8 cellular contexts compared by ENCODE assay signal in the genomic region with DNA sequence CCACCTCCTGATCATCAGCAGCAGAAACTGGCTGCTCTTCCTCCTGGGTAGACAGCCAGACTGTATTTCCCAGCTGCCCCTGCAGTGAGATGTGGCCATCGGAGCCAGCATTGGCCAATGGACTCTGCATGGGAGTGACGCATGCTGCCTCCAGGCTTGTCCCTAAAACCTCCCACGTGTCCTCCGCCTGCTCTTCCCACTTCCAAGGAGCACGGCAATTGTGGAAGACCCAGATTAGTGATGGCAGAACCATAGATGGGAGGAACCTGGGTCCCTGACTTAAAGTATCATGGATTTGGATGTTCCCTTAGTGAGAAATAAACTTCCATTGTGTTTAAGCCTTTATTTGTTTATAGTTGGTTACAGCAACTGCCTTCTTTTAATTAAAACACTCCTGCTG. TPM values are rescaled to one million over a fixed set of nuclear protein-coding genes. Genes with fewer than 3 reads are reported as not detected.
A peak's percentile ranks its signal among the peaks of the same experiment; 100 is the strongest.
DNase-seq lines count a peak whose midpoint lies in the region; ATAC-seq, FAIRE-seq and TF ChIP-seq lines count a peak whose summit lies in the region.
"Not testable (repeated sequence)": the region's sequence is repeated elsewhere in the genome, so short reads cannot be mapped to it uniquely, and the experiment has no call there.

No MANE protein-coding gene starts in this region.

- H3K27me3 ChIP-seq in AG04450 (ENCODE audit: control insufficient read depth, insufficient read depth, low read length); IMR-90 (ENCODE audit: control insufficient read depth, insufficient read depth, low read length); K562 (ENCODE audit: control insufficient read depth in 2 of 2, insufficient read depth in 2 of 2, low read length in 2 of 2); dorsolateral prefrontal cortex; testis: not testable (repeated sequence)

- H4K8ac ChIP-seq in IMR-90 (ENCODE audit: low read depth in 2 of 2, low read length in 2 of 2): peak overlapping the region in 1 of 2 experiments; percentile 79; a peak in 3 of 4 replicates

- BruUV-seq in IMR-90 (replicated peaks; lab: Mats Ljungman, UMichigan); K562 (replicated peaks; lab: Mats Ljungman, UMichigan): not testable (repeated sequence)

- H3K9me1 ChIP-seq in IMR-90 (ENCODE audit: insufficient read depth, low read length); K562 (ENCODE audit: control insufficient read depth, insufficient read depth, low read length): not testable (repeated sequence)

- not testable (repeated sequence) for H2AFZ ChIP-seq in IMR-90 (replicated peaks; ENCODE audit: low read length, poor library complexity)
- peak overlapping the region; percentile 57; the same call in 1 of the 2 replicates for H2AFZ ChIP-seq in K562 (ENCODE audit: low read depth, low read length)

- not testable (repeated sequence) for TF ChIP-seq EP300 in K562 (IDR thresholded peaks at IDR 0.05; ENCODE audit: low read length)

- in situ Hi-C loops in IMR-90 (cut with MboI; ENCODE audit: low sequenced_read_pairs); K562 (cut with MboI): not testable (repeated sequence)

- not testable (repeated sequence) for H2BK15ac ChIP-seq in IMR-90 (ENCODE audit: low read depth, low read length)

- H3K9me3 ChIP-seq in AG04450 (ENCODE audit: control insufficient read depth, insufficient read depth, low read length); IMR-90 (ENCODE audit: control insufficient read depth, insufficient read depth, low read length); K562 (replicated peaks; ENCODE audit: control insufficient read depth, insufficient read depth, low read depth, low read length); testis: not testable (repeated sequence)

- POLR2A ChIA-PET in AG04450 (lab: Yijun Ruan, JAX); IMR-90 (lab: Charles Lee; ENCODE audit: unreplicated experiment); K562 (lab: Yijun Ruan, JAX): not testable (repeated sequence)

- H3K4me3 ChIP-seq in AG04450 (ENCODE audit: low read depth, low read length); IMR-90 (ENCODE audit: insufficient read depth, low read depth, low read length); K562; dorsolateral prefrontal cortex; lower leg skin (ENCODE audit: low read depth, poor library complexity, severe bottlenecking); testis: not testable (repeated sequence)

- WGBS in IMR-90 (ENCODE audit: extremely low coverage in 2 of 2, insufficient read length in 1 of 2), 2 experiments: no CpG with 5 or more reads among the region's 5 CpGs
- WGBS in K562 (ENCODE audit: insufficient coverage, low coverage, missing lambda C conversion rate): 8% methylated on average over 3 of the region's 5 CpGs
- WGBS in lower leg skin, 2 donors: 15 to 20% methylated on average over 3 to 5 of the region's 5 CpGs
- 14 to 41% methylated on average over 4 to 5 of the region's 5 CpGs for WGBS in testis, 2 donors

- dilution Hi-C loops in IMR-90 (cut with HindIII; ENCODE audit: low sequenced_read_pairs, unreplicated experiment): not testable (repeated sequence)

- peak overlapping the region; percentile 44 for H2BK5ac ChIP-seq in IMR-90 (ENCODE audit: low read depth, low read length, poor library complexity, severe bottlenecking)

- H4K91ac ChIP-seq in IMR-90 (ENCODE audit: insufficient read depth, low read depth, low read length): peak overlapping the region; percentile 34

- H3K18ac ChIP-seq in IMR-90 (ENCODE audit: low read depth, low read length): not testable (repeated sequence)

- not testable (repeated sequence) for H2AK9ac ChIP-seq in IMR-90 (replicated peaks; ENCODE audit: low read depth, low read length, poor library complexity)

- not testable (repeated sequence) for H3K23ac ChIP-seq in IMR-90 (ENCODE audit: low read depth, low read length)

- H3K79me1 ChIP-seq in IMR-90 (ENCODE audit: low read depth in 1 of 2, low read length in 2 of 2): not testable (repeated sequence)

- H3K27ac ChIP-seq in AG04450 (ENCODE audit: low read depth, low read length): peak overlapping the region; percentile 65
- H3K27ac ChIP-seq in IMR-90 (ENCODE audit: insufficient read depth, low read length): peak overlapping the region; percentile 20
- H3K27ac ChIP-seq in K562 (ENCODE audit: extremely low read depth, low read depth, low read length); dorsolateral prefrontal cortex; testis: not testable (repeated sequence)

- DNase-seq in AG04450 (ENCODE audit: low read depth, low spot score); IMR-90; K562 (ENCODE audit: extremely low read depth in 1 of 4, low spot score in 3 of 4): not testable (repeated sequence)
- DNase-seq in dorsolateral prefrontal cortex (peak in 6 of 10 donors; percentile 30 to 69 (median 60)), Right ventricle myocardium superior (peak; percentile 48), lower leg skin (ENCODE audit: low spot score in 2 of 2) (peak; percentile 60 to 87), posterior vena cava (ENCODE audit: low spot score) (peak; percentile 80), testis (peak; percentile 90)

- peak overlapping the region; percentile 81 for H2BK120ac ChIP-seq in IMR-90 (ENCODE audit: low read depth, low read length)

- CTCF ChIA-PET in AG04450 (lab: Charles Lee); IMR-90 (lab: Yijun Ruan, JAX); K562 (lab: Yijun Ruan, JAX; ENCODE audit: low intra/inter-chr PET ratio): not testable (repeated sequence)

- not testable (repeated sequence) for H3K9ac ChIP-seq in IMR-90 (ENCODE audit: low read depth, low read length); K562 (ENCODE audit: insufficient read depth in 1 of 2, low read depth in 2 of 2, low read length in 2 of 2)

- not testable (repeated sequence) for H4K5ac ChIP-seq in IMR-90 (ENCODE audit: low read depth, low read length)

- intact Hi-C loops in IMR-90 (cut with micrococcal nuclease); K562 (cut with micrococcal nuclease); dorsolateral prefrontal cortex (cut with DNase I); Right ventricle myocardium superior (cut with DNase I); lower leg skin (cut with DNase I; ENCODE audit: low total_unique reads); posterior vena cava (cut with DNase I); testis (cut with DNase I; ENCODE audit: low total_unique reads): not testable (repeated sequence)

- H3K36me3 ChIP-seq in IMR-90 (ENCODE audit: control insufficient read depth, insufficient read depth, low read length); K562 (ENCODE audit: control insufficient read depth, insufficient read depth, low read length); testis (ENCODE audit: low read depth, missing control alignments): not testable (repeated sequence)

- H3K79me2 ChIP-seq in K562 (ENCODE audit: control insufficient read depth, insufficient read depth, low read length): not testable (repeated sequence)

- not testable (repeated sequence) for H2AK5ac ChIP-seq in IMR-90 (ENCODE audit: low read depth, low read length)

- not testable (repeated sequence) for TF ChIP-seq POLR2A in IMR-90 (IDR thresholded peaks at IDR 0.05; ENCODE audit: low read depth, low read length); K562 (conservative IDR thresholded peaks at IDR 0.05); lower leg skin (IDR thresholded peaks at IDR 0.05); testis (IDR thresholded peaks at IDR 0.05)

- not testable (repeated sequence) for ATAC-seq in IMR-90 (ENCODE audit: low read depth); K562; Right ventricle myocardium superior (ENCODE audit: poor library complexity)

- H3K14ac ChIP-seq in IMR-90 (replicated peaks; ENCODE audit: low read depth, low read length): not testable (repeated sequence)

- H3K56ac ChIP-seq in IMR-90 (ENCODE audit: extremely low read depth, insufficient read depth, low read length): not testable (repeated sequence)

- not testable (repeated sequence) for FAIRE-seq in K562 (lab: Jason Lieb, UNC)

- not testable (repeated sequence) for TF ChIP-seq RAD21 in IMR-90 (IDR thresholded peaks at IDR 0.05; ENCODE audit: low read length); K562 (CRISPR knock-in tag; conservative IDR thresholded peaks at IDR 0.05 in 1 of 2, IDR thresholded peaks at IDR 0.05 in 1 of 2)

- H3K4ac ChIP-seq in IMR-90 (ENCODE audit: low read depth, low read length): peak overlapping the region; percentile 69

- H3K4me2 ChIP-seq in IMR-90 (ENCODE audit: low read depth, low read length); K562 (ENCODE audit: insufficient read depth, low read length): not testable (repeated sequence)

- not testable (repeated sequence) for H3K4me1 ChIP-seq in IMR-90 (ENCODE audit: control insufficient read depth, insufficient read depth, low read length); K562 (replicated peaks in 1 of 2; ENCODE audit: control insufficient read depth in 2 of 2, insufficient read depth in 2 of 2, low read length in 2 of 2); testis

- peak overlapping the region; percentile 63 for H2BK20ac ChIP-seq in IMR-90 (ENCODE audit: low read depth, low read length)

- TF ChIP-seq CTCF in AG04450 (IDR thresholded peaks at IDR 0.05; ENCODE audit: low read depth, low read length); IMR-90 (conservative IDR thresholded peaks at IDR 0.05; ENCODE audit: low read depth, low read length); K562 (IDR thresholded peaks at IDR 0.05 in 2 of 3, conservative IDR thresholded peaks at IDR 0.05 in 1 of 3; ENCODE audit: insufficient read depth in 2 of 3, low read depth in 1 of 3, low read length in 3 of 3); dorsolateral prefrontal cortex (IDR thresholded peaks at IDR 0.05 in 54 of 56, conservative IDR thresholded peaks at IDR 0.05 in 2 of 56; ENCODE audit: low read depth in 1 of 56, partially characterized antibody in 56 of 56); lower leg skin (IDR thresholded peaks at IDR 0.05); testis (IDR thresholded peaks at IDR 0.05): not testable (repeated sequence)

- H4K20me1 ChIP-seq in IMR-90 (ENCODE audit: insufficient read depth, low read length); K562 (replicated peaks; ENCODE audit: control insufficient read depth, insufficient read depth, low read length): not testable (repeated sequence)

RNA-seq across cellular contexts. Expression of a gene that starts 48.6 kb away (rescaled TPM):
- 13.0 and 13.1 TPM in 2 replicates for polyA plus RNA-seq in AG04450 (2011; rRNA removed)
- 13.9 and 15.7 TPM in 2 replicates for polyA minus RNA-seq in AG04450 (2011; rRNA and poly(A)+ RNA removed)
- total RNA-seq in IMR-90 (2012; rRNA removed): 2.8 and 3.9 TPM in 2 replicates
- 10.5 and 11.0 TPM in 2 replicates for polyA plus RNA-seq in IMR-90 (2012; rRNA removed)
- polyA plus RNA-seq in IMR-90 (2012; cell fraction: cytosol; rRNA removed): 10.4 and 12.1 TPM in 2 replicates
- polyA plus RNA-seq in IMR-90 (2012; cell fraction: nucleus; rRNA removed; ENCODE audit: low replicate concordance): 32.2 and 76.4 TPM in 2 replicates
- 27.6 and 50.6 TPM in 2 replicates for total RNA-seq in K562 (2011; cell fraction: chromatin; rRNA removed; ENCODE audit: low replicate concordance)
- total RNA-seq in K562 (2011; cell fraction: nucleolus; rRNA removed): 20.1 and 30.2 TPM in 2 replicates
- 34.0 and 48.6 TPM in 2 replicates for total RNA-seq in K562 (2011; cell fraction: nucleoplasm; rRNA removed)
- total RNA-seq in K562 (2014; rRNA removed): 2.2 and 3.5 TPM in 2 replicates
- total RNA-seq in K562 (2014; rRNA removed; fragmentation: Illumina TruSeq; extraction: Trizol): 2.1 and 3.2 TPM in 2 replicates
- 3.4 and 4.8 TPM in 2 replicates for total RNA-seq in K562 (2015; rRNA removed; fragmentation: Illumina TruSeq; extraction: Trizol)
- total RNA-seq in K562 (2021): 3.2 and 4.2 TPM in 2 replicates
- polyA plus RNA-seq in K562 (2011; rRNA removed): 5.3 and 5.8 TPM in 2 replicates
- 4.7 and 5.1 TPM in 2 replicates for polyA plus RNA-seq in K562 (2011; cell fraction: cytosol; rRNA removed)
- polyA plus RNA-seq in K562 (2011; cell fraction: nucleus; rRNA removed): 21.7 and 27.2 TPM in 2 replicates
- polyA plus RNA-seq in K562 (2012): 3.2 and 6.6 TPM in 2 replicates
- 2.8 and 4.7 TPM in 2 replicates for polyA plus RNA-seq in K562 (2014; fragmentation: Illumina TruSeq; extraction: Trizol)
- polyA plus RNA-seq in K562 (2014; fragmentation: Nextera tagmentation; extraction: Ambion mirVana): under 1 TPM; 0.27 to 0.34 TPM
- polyA plus RNA-seq in K562 (2014; rRNA removed): 3.0 and 5.1 TPM in 2 replicates
- 7.4 and 9.2 TPM in 2 replicates for polyA minus RNA-seq in K562 (2011; rRNA and poly(A)+ RNA removed)
- polyA minus RNA-seq in K562 (2011; cell fraction: cytosol; rRNA and poly(A)+ RNA removed): 1.3 TPM in 1 of 2 replicates, not detected in the other
- 10.0 and 11.8 TPM in 2 replicates for polyA minus RNA-seq in K562 (2011; cell fraction: nucleus; rRNA and poly(A)+ RNA removed)
- total RNA-seq in dorsolateral prefrontal cortex: 10 to 100 TPM; 37.9 to 81.7 (median 56.6) TPM
- 5.2 TPM for total RNA-seq in Right ventricle myocardium superior
- total RNA-seq in lower leg skin: 10 to 100 TPM in 3 of 4 donors, 1 to 10 TPM in 1; 9.2 to 18.0 (median 12.1) TPM
- total RNA-seq in posterior vena cava: 10 to 100 TPM; 10.8 to 15.3 TPM
- total RNA-seq in testis: 10 to 100 TPM; 31.9 to 41.7 TPM
- polyA plus RNA-seq in testis (ENCODE audit: insufficient read depth, low read depth, low replicate concordance): 36.3 TPM
